16 cellular contexts compared by ENCODE assay signal in genomic region chr6:25945175-25945574, GRCh38. TPM values are rescaled to one million over a fixed set of nuclear protein-coding genes. Genes with fewer than 3 reads are reported as not detected.
A peak's percentile ranks its signal among the peaks of the same experiment; 100 is the strongest.
DNase-seq lines count a peak whose midpoint lies in the region; ATAC-seq and TF ChIP-seq lines count a peak whose summit lies in the region.
"Had no signal": no experiment of that assay in that cellular context is flagged by ENCODE, and none has a peak within 500 bp of the region (broad histone marks: within the 10 kb centered on the region; RNA-seq: fewer than 3 reads in every experiment).

No MANE protein-coding gene starts in this region.

- H3F3A ChIP-seq in MM.1S (ENCODE audit: insufficient read depth, low read length) = 0 out of 2 replicates have a peak, but pooled peaks cover under 1% of the 10 kb centered on the region

- H3K79me2 ChIP-seq in MM.1S (ENCODE audit: low read length) = no peaks in the 10 kb centered on the region

- peak; percentile 52 for DNase-seq in GM13976 (ENCODE audit: low spot score)
- peak; percentile 67 for DNase-seq in MM.1S
- DNase-seq in NAMALWA (ENCODE audit: low spot score) = no peak
- DNase-seq in lower leg skin (ENCODE audit: low spot score in 2 of 2) = no peak
- no peak for DNase-seq in nephron progenitor cell
- no peak for DNase-seq in SHP77 (lab: John Stamatoyannopoulos, UW)
- DNase-seq: CD4-positive, alpha-beta memory T cell; NCI-H524 treated with DMSO at 0.1 percent for 48 hours; stimulated activated CD8-positive, alpha-beta memory T cell treated with anti-CD3 and anti-CD28 coated beads, Interleukin-4, amount 100 ng/mL, for 48 hours had no signal

- H3K36me3 Mint-ChIP-seq in nephron progenitor cell (ENCODE audit: low read depth) = peaks cover 9% of the 10 kb centered on the region
- H3K36me3 Mint-ChIP-seq: CD4-positive, alpha-beta memory T cell had no signal

- H3K27me3 Mint-ChIP-seq in nephron progenitor cell (ENCODE audit: low read depth, poor library complexity) = peaks cover 7% of the 10 kb centered on the region

- no peak overlapping the region; the same call in 1 of the 2 replicates for H3K4me3 ChIP-seq in MM.1S (ENCODE audit: low read length)
- no peak overlapping the region for H3K4me3 ChIP-seq in lower leg skin (ENCODE audit: low read depth, poor library complexity, severe bottlenecking)
- H3K4me3 ChIP-seq: K562, SK-N-MC had no signal

- no peaks in the 10 kb centered on the region for H3K36me3 ChIP-seq in MM.1S (replicated peaks; ENCODE audit: insufficient read depth, low read length)

- H3K9me2 ChIP-seq in MM.1S (replicated peaks; ENCODE audit: insufficient read depth, low read length) = no peaks in the 10 kb centered on the region

- TF ChIP-seq CTCF in GM13976 (IDR thresholded peaks at IDR 0.05; ENCODE audit: borderline replicate concordance, control extremely low read depth, extremely low read depth, insufficient read depth, missing control alignments) (no peak), MM.1S (IDR thresholded peaks at IDR 0.05; ENCODE audit: low read length) (no peak), lower leg skin (IDR thresholded peaks at IDR 0.05) (no peak), nephron progenitor cell (IDR thresholded peaks at IDR 0.05) (no peak)

- 72 to 74% methylated on average over 2 of the region's 2 CpGs for whole genome bisulfite sequencing in lower leg skin, 2 donors

- H3K27ac Mint-ChIP-seq in nephron progenitor cell = no peak overlapping the region
- H3K27ac Mint-ChIP-seq: CD4-positive, alpha-beta memory T cell had no signal

- peaks cover 19% of the 10 kb centered on the region for H3K9me3 Mint-ChIP-seq in nephron progenitor cell

- H3K27ac ChIP-seq in MM.1S (ENCODE audit: low read length) = no peak overlapping the region
- H3K27ac ChIP-seq: SK-N-MC had no signal

- H3K27me3 ChIP-seq in MM.1S (replicated peaks; ENCODE audit: insufficient read depth, low read length) = no peaks in the 10 kb centered on the region

- H3K9ac ChIP-seq in MM.1S (ENCODE audit: low read length) = no peak overlapping the region

- no peak overlapping the region for H3K4me3 Mint-ChIP-seq in nephron progenitor cell
- H3K4me3 Mint-ChIP-seq: CD4-positive, alpha-beta memory T cell had no signal

- H3K4me1 ChIP-seq in MM.1S (ENCODE audit: low read length) = peaks cover 23% of the 10 kb centered on the region

- peak overlapping the region; percentile 53 for H3K4me2 ChIP-seq in MM.1S (ENCODE audit: low read depth, low read length)

- in situ Hi-C loops in GM13976 (cut with MboI; ENCODE audit: low sequenced_read_pairs, unreplicated experiment) = loop anchor here (25.0 kb wide), 1 partner anchor 683 kb away; no protein-coding TSS in a partner anchor

- H2AFZ ChIP-seq in MM.1S (ENCODE audit: low read length) = no peak overlapping the region

- peak; percentile 84 for ATAC-seq in GM19043 (IDR thresholded peaks at IDR 0.05; ENCODE audit: low read depth, unreplicated experiment)
- ATAC-seq in HG02852 (IDR thresholded peaks at IDR 0.05; ENCODE audit: unreplicated experiment) = peak; percentile 98
- ATAC-seq: K562, sciatic nerve had no signal

- no peaks in the 10 kb centered on the region for H4K20me1 ChIP-seq in MM.1S (ENCODE audit: insufficient read depth, low read length)

- H3K9me3 ChIP-seq in MM.1S (replicated peaks; ENCODE audit: insufficient read depth, low read length) = no peaks in the 10 kb centered on the region

- no peaks in the 10 kb centered on the region for H3K4me1 Mint-ChIP-seq in nephron progenitor cell

- intact Hi-C loops in lower leg skin (cut with DNase I; ENCODE audit: low total_unique reads) = no loop called here

- TF ChIP-seq POLR2A in lower leg skin (IDR thresholded peaks at IDR 0.05) = no peak

RNA-seq across cellular contexts. Expression of gene SLC17A2, which starts 14.7 kb away (rescaled TPM):
- not detected for total RNA-seq in lower leg skin
- total RNA-seq: CD4-positive, alpha-beta memory T cell; cerebellum; K562; mesenteric fat pad; sciatic nerve had no signal

RNA-seq across cellular contexts. Expression of gene TRIM38, which starts 17.4 kb away (rescaled TPM):
- 1 to 10 TPM; 4.7 to 8.0 (median 6.5) TPM for total RNA-seq in lower leg skin

Comparison
In these comparisons a context has a peak if more than half of its experiments do, and no peak if none do; other contexts are left out.
1. DNase-seq: peak in GM13976 (single experiment) and MM.1S (single experiment); none in NAMALWA (single experiment), lower leg skin (0 of 2), nephron progenitor cell (single experiment) and SHP77 (0 of 2).